25 cellular contexts compared by ENCODE assay signal in the genomic region with DNA sequence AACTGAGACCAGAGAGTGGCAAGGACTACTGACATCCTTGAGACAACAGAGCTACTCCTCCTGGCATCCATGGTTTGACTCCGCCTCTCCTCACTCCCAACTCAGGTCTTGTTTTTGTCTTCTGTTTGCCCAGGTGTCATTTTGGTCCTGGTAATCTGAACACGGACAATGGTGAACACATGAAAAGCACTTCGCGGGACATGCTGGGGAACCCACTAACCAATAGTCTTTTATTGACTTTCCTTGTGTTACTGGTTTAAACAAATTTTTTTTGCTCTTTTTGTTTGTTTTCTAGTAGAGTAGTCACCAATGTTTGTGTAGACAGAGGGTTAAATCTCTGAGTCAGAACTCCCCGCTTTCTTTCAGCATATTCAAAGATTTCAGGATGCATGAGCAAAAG. TPM values are rescaled to one million over a fixed set of nuclear protein-coding genes. Genes with fewer than 3 reads are reported as not detected.
A peak's percentile ranks its signal among the peaks of the same experiment; 100 is the strongest.
DNase-seq lines count a peak whose midpoint lies in the region; TF ChIP-seq lines count a peak whose summit lies in the region.
"Had no signal": no experiment of that assay in that cellular context is flagged by ENCODE, and none has a peak within 500 bp of the region (broad histone marks: within the 10 kb centered on the region; RNA-seq: fewer than 3 reads in every experiment).

No MANE protein-coding gene starts in this region.

- no peak overlapping the region for H3K4me3 Mint-ChIP-seq in activated CD4-positive, alpha-beta memory T cell treated with anti-CD3 and anti-CD28 coated beads for 36 hours
- H3K4me3 Mint-ChIP-seq: activated naive CD4-positive, alpha-beta T cell treated with anti-CD3 and anti-CD28 coated beads, Interleukin-2, amount 50 U/mL, for 24 hours; central memory CD8-positive, alpha-beta T cell; IgD-negative memory B cell; naive thymus-derived CD4-positive, alpha-beta T cell; T-helper 1 cell treated with Interleukin-12 subunit alpha and Interleukin-12 subunit beta and Interleukin-4 antibody, amounts not matched to agents 30 μg/mL and 1 μg/mL, for 36 hours had no signal

- H3K27me3 Mint-ChIP-seq in activated CD4-positive, alpha-beta memory T cell treated with anti-CD3 and anti-CD28 coated beads for 36 hours = peaks cover 1% of the 10 kb centered on the region
- H3K27me3 Mint-ChIP-seq: activated naive CD4-positive, alpha-beta T cell treated with anti-CD3 and anti-CD28 coated beads, Interleukin-2, amount 50 U/mL, for 24 hours had no signal

- DNase-seq in NCI-H1105 treated with DMSO at 0.1 percent for 48 hours (lab: John Stamatoyannopoulos, UW) (peak; percentile 27), NCI-H1105 (lab: John Stamatoyannopoulos, UW) (no peak), NCI-H146 treated with DMSO at 0.1 percent for 48 hours (lab: John Stamatoyannopoulos, UW; ENCODE audit: unreplicated experiment) (peak; percentile 71), NCI-H69 (lab: John Stamatoyannopoulos, UW) (peak; percentile 34), epithelial cell of esophagus (ENCODE audit: low read depth) (peak; percentile 14), hippocampal formation (lab: John Stamatoyannopoulos, UW) (no peak)
- DNase-seq in stimulated activated CD4-positive, alpha-beta T cell treated with anti-CD3 and anti-CD28 coated beads, Interleukin-4, amount 100 ng/mL, for 1 hour = no peak
- no peak for DNase-seq in activated CD4-positive, alpha-beta memory T cell treated with anti-CD3 and anti-CD28 coated beads for 36 hours
- DNase-seq: activated CD4-positive, alpha-beta T cell treated with anti-CD3 and anti-CD28 coated beads for 4 hours; AML-193; anterior cingulate cortex; EL; GOT3; heart right ventricle; left lung; naive thymus-derived CD4-positive, alpha-beta T cell; NCI-H1694 treated with DMSO at 0.1 percent for 48 hours; Peyer's patch; stomach had no signal

- no peak for TF ChIP-seq CTCF in epithelial cell of esophagus (IDR thresholded peaks at IDR 0.05; ENCODE audit: insufficient read depth, low read depth, low read length, missing control alignments)

- no peak overlapping the region for H3K4me3 ChIP-seq in epithelial cell of esophagus (ENCODE audit: low read length)
- H3K4me3 ChIP-seq: heart right ventricle, left lung, Peyer's patch, right atrium auricular region, stomach, tibial nerve had no signal

- POLR2A ChIA-PET in activated CD4-positive, alpha-beta memory T cell treated with anti-CD3 and anti-CD28 coated beads for 36 hours (lab: Charles Lee) = no interaction called here

- peaks cover 2% of the 10 kb centered on the region for H3K9me3 Mint-ChIP-seq in activated CD4-positive, alpha-beta memory T cell treated with anti-CD3 and anti-CD28 coated beads for 36 hours
- H3K9me3 Mint-ChIP-seq: activated naive CD4-positive, alpha-beta T cell treated with anti-CD3 and anti-CD28 coated beads, Interleukin-2, amount 50 U/mL, for 24 hours; central memory CD8-positive, alpha-beta T cell; T-helper 1 cell treated with Interleukin-12 subunit alpha and Interleukin-12 subunit beta and Interleukin-4 antibody, amounts not matched to agents 30 μg/mL and 1 μg/mL, for 36 hours had no signal

- no peak overlapping the region for H3K27ac Mint-ChIP-seq in activated CD4-positive, alpha-beta memory T cell treated with anti-CD3 and anti-CD28 coated beads for 36 hours
- H3K27ac Mint-ChIP-seq: activated naive CD4-positive, alpha-beta T cell treated with anti-CD3 and anti-CD28 coated beads, Interleukin-2, amount 50 U/mL, for 24 hours; IgD-negative memory B cell; naive thymus-derived CD4-positive, alpha-beta T cell; T-helper 1 cell treated with Interleukin-12 subunit alpha and Interleukin-12 subunit beta and Interleukin-4 antibody, amounts not matched to agents 30 μg/mL and 1 μg/mL, for 36 hours had no signal

- no peaks in the 10 kb centered on the region for H3K4me1 Mint-ChIP-seq in activated CD4-positive, alpha-beta memory T cell treated with anti-CD3 and anti-CD28 coated beads for 36 hours (ENCODE audit: low read depth)
- H3K4me1 Mint-ChIP-seq: central memory CD8-positive, alpha-beta T cell had no signal

- CTCF ChIA-PET in activated CD4-positive, alpha-beta memory T cell treated with anti-CD3 and anti-CD28 coated beads for 36 hours (lab: Charles Lee) = interaction anchor here (2.5 kb wide), 1 partner anchor 10 kb away, joined by 9 read pairs; no protein-coding TSS in a partner anchor

- intact Hi-C loops in activated CD4-positive, alpha-beta memory T cell treated with anti-CD3 and anti-CD28 coated beads for 36 hours (cut with micrococcal nuclease) = no loop called here

- H3K36me3 Mint-ChIP-seq in activated CD4-positive, alpha-beta memory T cell treated with anti-CD3 and anti-CD28 coated beads for 36 hours = no peaks in the 10 kb centered on the region
- H3K36me3 Mint-ChIP-seq: activated naive CD4-positive, alpha-beta T cell treated with anti-CD3 and anti-CD28 coated beads, Interleukin-2, amount 50 U/mL, for 24 hours; IgD-negative memory B cell; naive thymus-derived CD4-positive, alpha-beta T cell had no signal

RNA-seq across cellular contexts. Expression of gene LARP6, which starts 38.4 kb away (rescaled TPM):
- total RNA-seq in activated CD4-positive, alpha-beta memory T cell treated with anti-CD3 and anti-CD28 coated beads for 36 hours = under 1 TPM in 1 of 2 experiments, not detected in 1; 0.17 TPM

RNA-seq across cellular contexts. Expression of gene UACA, which starts 52.2 kb away (rescaled TPM):
- total RNA-seq in activated CD4-positive, alpha-beta memory T cell treated with anti-CD3 and anti-CD28 coated beads for 36 hours = 1 to 10 TPM; 3.8 to 4.1 TPM

Comparison
In these comparisons a context has a peak if more than half of its experiments do, and no peak if none do; other contexts are left out.
1. DNase-seq: peak in NCI-H1105 treated with DMSO at 0.1 percent for 48 hours (single experiment), NCI-H146 treated with DMSO at 0.1 percent for 48 hours (single experiment), NCI-H69 (single experiment) and epithelial cell of esophagus (single experiment); none in NCI-H1105 (single experiment), stimulated activated CD4-positive, alpha-beta T cell treated with anti-CD3 and anti-CD28 coated beads, Interleukin-4, amount 100 ng/mL, for 1 hour (single experiment), activated CD4-positive, alpha-beta memory T cell treated with anti-CD3 and anti-CD28 coated beads for 36 hours (single experiment) and hippocampal formation (0 of 2).